In genomic region chr11:120224872-120225371, GRCh38 we compare ENCODE assay signal across 12 cellular contexts. TPM values are rescaled to one million over a fixed set of nuclear protein-coding genes. Genes with fewer than 3 reads are reported as not detected.
DNase-seq lines count a peak whose midpoint lies in the region; ATAC-seq, FAIRE-seq and TF ChIP-seq lines count a peak whose summit lies in the region.
"Had no signal": no experiment of that assay in that cellular context is flagged by ENCODE, and none has a peak within 500 bp of the region (broad histone marks: within the 10 kb centered on the region; RNA-seq: fewer than 3 reads in every experiment).

No MANE protein-coding gene starts in this region.

- H3K27ac Mint-ChIP-seq in memory B cell, result peak overlapping the region; percentile 14

- TF ChIP-seq CTCF in GM12878 (IDR thresholded peaks at IDR 0.05 in 2 of 3, conservative IDR thresholded peaks at IDR 0.05 in 1 of 3; ENCODE audit: control insufficient read depth in 2 of 3, extremely low read depth in 1 of 3, insufficient read depth in 1 of 3, low read depth in 3 of 3, low read length in 3 of 3) (no peak), thyroid gland (IDR thresholded peaks at IDR 0.05) (no peak), BE2C (IDR thresholded peaks at IDR 0.05; ENCODE audit: low read depth, low read length) (no peak)

- TF ChIP-seq EP300 in GM12878 (IDR thresholded peaks at IDR 0.05; ENCODE audit: borderline replicate concordance in 1 of 2, control insufficient read depth in 1 of 2, low read depth in 2 of 2, low read length in 2 of 2), result no peak

- H3K4me1 Mint-ChIP-seq in memory B cell, result peaks cover 6% of the 10 kb centered on the region

- no peak overlapping the region for H3K27ac ChIP-seq in GM12878 (ENCODE audit: control insufficient read depth, insufficient read depth)
- peak overlapping the region in 2 of 3 donors; percentile 35 to 56 for H3K27ac ChIP-seq in thyroid gland

- peak overlapping the region; percentile 13; the same call in 1 of the 2 replicates for H3K4me2 ChIP-seq in GM12878 (ENCODE audit: control insufficient read depth, insufficient read depth)

- H3K9me3 ChIP-seq in GM12878 (replicated peaks; ENCODE audit: control insufficient read depth, insufficient read depth, low read length) (no peaks in the 10 kb centered on the region), thyroid gland (no peaks in the 10 kb centered on the region), BE2C (no peaks in the 10 kb centered on the region)

- H3K36me3 ChIP-seq in GM12878 (ENCODE audit: control insufficient read depth in 2 of 2, insufficient read depth in 2 of 2, low read length in 1 of 2) (no peaks in the 10 kb centered on the region), thyroid gland (no peaks in the 10 kb centered on the region), BE2C (no peaks in the 10 kb centered on the region)

- SMC1A ChIA-PET in GM12878 (lab: Charles Lee; ENCODE audit: uncharacterized antibody, unreplicated experiment), result interaction anchor here (1.8 kb wide), 1 partner anchor 78 kb away, joined by 6 read pairs; no protein-coding TSS in a partner anchor

- BruUV-seq in GM12878 (replicated peaks; lab: Mats Ljungman, UMichigan), result no TSS peak

- no peak overlapping the region for H3K9ac ChIP-seq in GM12878 (ENCODE audit: control insufficient read depth, insufficient read depth, low read length)

- H3K79me2 ChIP-seq in GM12878 (ENCODE audit: control insufficient read depth, insufficient read depth, low read length), result no peaks in the 10 kb centered on the region

- H3K27me3 ChIP-seq in GM12878 (replicated peaks in 1 of 2; ENCODE audit: control insufficient read depth in 2 of 2, insufficient read depth in 2 of 2, low read length in 1 of 2), result no peaks in the 10 kb centered on the region
- H3K27me3 ChIP-seq in thyroid gland, result no peaks in the 10 kb centered on the region
- no peaks in the 10 kb centered on the region for H3K27me3 ChIP-seq in BE2C

- TF ChIP-seq POLR2A in GM12878 (IDR thresholded peaks at IDR 0.05; ENCODE audit: low read depth, low read length), result no peak
- no peak for TF ChIP-seq POLR2A in thyroid gland (IDR thresholded peaks at IDR 0.05)

- RAD21 ChIA-PET in GM12878 (lab: Charles Lee; ENCODE audit: unreplicated experiment), result interaction anchor here (1.4 to 3.0 kb wide), 3 partner anchors 12 to 77 kb away, joined by 3 to 10 read pairs (median 8); no protein-coding TSS in a partner anchor

- WGBS in GM12878 (ENCODE audit: insufficient coverage, insufficient replicate concordance, low lambda C conversion rate, missing lambda C conversion rate), result 7% methylated on average over 7 of the region's 9 CpGs
- 39 to 40% methylated on average over 7 to 9 of the region's 9 CpGs for WGBS in thyroid gland, 2 donors

- DNase-seq in NAMALWA (ENCODE audit: low spot score) (peak; percentile 24), GM12878 (ENCODE audit: low read depth, low spot score) (no peak), memory B cell (ENCODE audit: low spot score in 2 of 2) (no peak), thyroid gland (peak in 1 of 2 donors; percentile 27), BE2C (no peak)
- DNase-seq: activated CD4-positive, alpha-beta T cell treated with anti-CD3 and anti-CD28 coated beads for 1 hour; islet precursor cell; NCI-H1436; PC-3 had no signal

- H2AFZ ChIP-seq in GM12878 (ENCODE audit: control insufficient read depth, low read depth, low read length), result no peak overlapping the region

- no peaks in the 10 kb centered on the region for H3K9me3 Mint-ChIP-seq in memory B cell

- in situ Hi-C loops in GM12878 (cut with MboI), result loop anchor here (5.0 kb wide), 1 partner anchor 53 kb away; no protein-coding TSS in a partner anchor

- ATAC-seq in GM12878 (peak; percentile 50), memory B cell (ENCODE audit: low read depth) (peak; percentile 29), GM18873 (IDR thresholded peaks at IDR 0.05; ENCODE audit: low FRiP score, unreplicated experiment) (no peak), GM21529 (IDR thresholded peaks at IDR 0.05; ENCODE audit: unreplicated experiment) (no peak), GM21576 (IDR thresholded peaks at IDR 0.05; ENCODE audit: unreplicated experiment) (no peak)
- ATAC-seq: PC-3 had no signal

- H3K36me3 Mint-ChIP-seq in memory B cell, result no peaks in the 10 kb centered on the region

- peak overlapping the region; percentile 3 for H3K4me3 Mint-ChIP-seq in memory B cell

- no peak overlapping the region for H3K4me3 ChIP-seq in GM12878
- H3K4me3 ChIP-seq in thyroid gland (replicated peaks in 1 of 3), result no peak overlapping the region
- H3K4me3 ChIP-seq in BE2C (ENCODE audit: low read depth, low read length), result no peak overlapping the region

- peaks cover 8% of the 10 kb centered on the region for H3K4me1 ChIP-seq in GM12878 (ENCODE audit: control insufficient read depth, insufficient read depth, low read length)
- peaks cover 0 to 34% of the 10 kb centered on the region in 2 donors for H3K4me1 ChIP-seq in thyroid gland
- H3K4me1 ChIP-seq in BE2C, result no peaks in the 10 kb centered on the region

- no peak for TF ChIP-seq RAD21 in GM12878 (IDR thresholded peaks at IDR 0.05; ENCODE audit: insufficient read depth, low read depth, low read length)

- intact Hi-C loops in GM12878 (cut with micrococcal nuclease; ENCODE audit: unreplicated experiment) (loop anchor here (10.0 kb wide), 1 partner anchor 740 kb away; no protein-coding TSS in a partner anchor), thyroid gland (cut with DNase I) (loop anchor here (5.0 kb wide), 1 partner anchor 53 kb away; no protein-coding TSS in a partner anchor)

- POLR2A ChIA-PET in GM12878 (lab: Charles Lee), result no interaction called here

- no peak for FAIRE-seq in GM12878 (lab: Jason Lieb, UNC)

- CTCF ChIA-PET in GM12878 (lab: Yijun Ruan, JAX), result interaction anchor here (0.7 to 18.4 kb wide), 5 partner anchors 10 to 77 kb away, joined by 3 to 783 read pairs (median 4); no protein-coding TSS in a partner anchor

- no peaks in the 10 kb centered on the region for H4K20me1 ChIP-seq in GM12878 (ENCODE audit: control insufficient read depth, insufficient read depth)

- peaks cover 5% of the 10 kb centered on the region for H3K27me3 Mint-ChIP-seq in memory B cell

TF ChIP-seq in GM12878, 131 proteins besides CTCF, POLR2A, EP300 and RAD21 (continues in another document):
- TF ChIP-seq NRF1 (conservative IDR thresholded peaks at IDR 0.05; ENCODE audit: low read depth, low read length) (no peak), NR2F1 (conservative IDR thresholded peaks at IDR 0.05) (no peak), TCF12 (IDR thresholded peaks at IDR 0.05; ENCODE audit: low read depth, low read length) (0 out of 2 replicates have a peak, but pooled peaks have one; percentile 48), TCF3 (IDR thresholded peaks at IDR 0.05; ENCODE audit: borderline replicate concordance, insufficient read depth, low read depth, low read length) (0 out of 2 replicates have a peak, but pooled peaks have one; percentile 36), IRF5 (IDR thresholded peaks at IDR 0.05; ENCODE audit: borderline replicate concordance) (no peak)

RNA-seq across cellular contexts. Expression of gene OAF, which starts 14.1 kb away (rescaled TPM):
- 9.4 and 15.9 TPM in 2 replicates for total RNA-seq in GM12878 (2013; cell fraction: nucleolus; rRNA removed)
- total RNA-seq in GM12878 (2014; rRNA removed) (1.5 and 1.8 TPM in 2 replicates), GM12878 (2014; rRNA removed; fragmentation: Illumina TruSeq; extraction: Trizol) (0.55 and 1.0 TPM in 2 replicates), GM12878 (2021) (1.5 and 2.0 TPM in 2 replicates), thyroid gland (10 to 100 TPM; 31.7 to 77.1 (median 36.2) TPM)
- polyA plus RNA-seq in GM12878 (2011; ENCODE audit: low read depth), result 0.85 TPM
- polyA plus RNA-seq in GM12878 (2011; rRNA removed) (2.5 and 4.7 TPM in 2 replicates), GM12878 (2014; fragmentation: Illumina TruSeq; extraction: Trizol) (0.51 and 0.55 TPM in 2 replicates), GM12878 (2014; fragmentation: Nextera tagmentation; extraction: Ambion mirVana) (under 1 TPM; 0.10 to 0.22 TPM), GM12878 (2014; rRNA removed) (1.5 and 1.6 TPM in 2 replicates), GM12878 (2016; fragmentation: Nextera tagmentation; extraction: Ambion mirVana) (1 to 10 TPM in 1 of 2 experiments, under 1 TPM in 1; 0.24 to 1.1 TPM)
- 5.8 and 7.1 TPM in 2 replicates for polyA plus RNA-seq in GM12878 (2011; cell fraction: cytosol; rRNA removed)
- 6.2 and 8.7 TPM in 2 replicates for polyA plus RNA-seq in GM12878 (2011; cell fraction: nucleus; rRNA removed)
- 1.9 and 2.1 TPM in 2 replicates for polyA plus RNA-seq in GM12878 (2012)
- 1.1 and 3.6 TPM in 2 replicates for polyA minus RNA-seq in GM12878 (2011; rRNA and poly(A)+ RNA removed)
- polyA minus RNA-seq in GM12878 (2011; cell fraction: cytosol; rRNA and poly(A)+ RNA removed), result 0.80 and 1.2 TPM in 2 replicates
- polyA minus RNA-seq in GM12878 (2011; cell fraction: nucleus; rRNA and poly(A)+ RNA removed), result 1.9 and 4.7 TPM in 2 replicates
- 43.1 TPM for polyA plus RNA-seq in BE2C (2012; ENCODE audit: insufficient read depth, insufficient read length, low read depth)

RNA-seq across cellular contexts. Expression of gene POU2F3, which starts 15.0 kb away (rescaled TPM):
- 10.1 and 12.8 TPM in 2 replicates for total RNA-seq in GM12878 (2013; cell fraction: nucleolus; rRNA removed)
- total RNA-seq in GM12878 (2014; rRNA removed), result 0.11 and 0.16 TPM in 2 replicates
- total RNA-seq in GM12878 (2014; rRNA removed; fragmentation: Illumina TruSeq; extraction: Trizol), result 0.18 and 0.22 TPM in 2 replicates
- total RNA-seq in GM12878 (2021), result 0.21 and 0.36 TPM in 2 replicates
- not detected for polyA plus RNA-seq in GM12878 (2011; ENCODE audit: low read depth)
- polyA plus RNA-seq in GM12878 (2011; rRNA removed), result 3.5 and 4.4 TPM in 2 replicates
- polyA plus RNA-seq in GM12878 (2011; cell fraction: cytosol; rRNA removed), result 2.5 and 2.6 TPM in 2 replicates
- 4.4 and 5.4 TPM in 2 replicates for polyA plus RNA-seq in GM12878 (2011; cell fraction: nucleus; rRNA removed)
- polyA plus RNA-seq in GM12878 (2012), result 0.22 and 0.36 TPM in 2 replicates
- 0.17 and 0.53 TPM in 2 replicates for polyA plus RNA-seq in GM12878 (2014; fragmentation: Illumina TruSeq; extraction: Trizol)
- under 1 TPM; 0.15 to 0.37 TPM for polyA plus RNA-seq in GM12878 (2014; fragmentation: Nextera tagmentation; extraction: Ambion mirVana)
- polyA plus RNA-seq in GM12878 (2014; rRNA removed), result 0.05 and 0.09 TPM in 2 replicates
- polyA plus RNA-seq in GM12878 (2016; fragmentation: Nextera tagmentation; extraction: Ambion mirVana), result under 1 TPM; 0.31 to 0.39 TPM
- 3.5 and 3.6 TPM in 2 replicates for polyA minus RNA-seq in GM12878 (2011; rRNA and poly(A)+ RNA removed)
- polyA minus RNA-seq in GM12878 (2011; cell fraction: cytosol; rRNA and poly(A)+ RNA removed), result 0.80 and 2.2 TPM in 2 replicates
- polyA minus RNA-seq in GM12878 (2011; cell fraction: nucleus; rRNA and poly(A)+ RNA removed), result 2.4 and 4.2 TPM in 2 replicates
- 1 to 10 TPM; 1.2 to 2.3 (median 1.8) TPM for total RNA-seq in thyroid gland
- polyA plus RNA-seq in BE2C (2012; ENCODE audit: insufficient read depth, insufficient read length, low read depth), result not detected

Comparison
In these comparisons a context has a peak if more than half of its experiments do, and no peak if none do; other contexts are left out.
1. ATAC-seq: peak in GM12878 (single experiment) and memory B cell (single experiment); none in GM18873 (single experiment), GM21529 (single experiment) and GM21576 (single experiment).